Comparison of ENCODE assay signal across 1 cellular context in the genomic region with DNA sequence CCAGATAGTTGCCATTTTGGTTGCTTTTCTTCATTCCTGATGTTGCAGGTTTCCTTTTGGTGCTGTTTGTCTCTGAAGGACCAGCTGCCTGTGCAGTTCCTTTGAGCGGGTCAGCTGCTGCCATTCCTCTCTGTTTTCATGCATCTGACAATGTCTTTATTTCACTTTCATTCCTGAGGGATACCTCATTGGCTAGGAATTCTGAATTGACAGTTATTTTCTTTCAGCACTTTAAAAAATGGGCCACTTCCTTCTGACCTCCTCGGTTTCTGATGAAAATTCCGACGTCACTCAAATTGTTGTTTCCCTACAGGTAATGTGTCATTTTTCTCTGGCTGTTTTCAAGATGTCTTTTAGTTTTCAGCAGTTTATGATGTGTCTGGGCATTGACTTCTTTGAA.
TF ChIP-seq lines count a peak whose summit lies in the region.

No MANE protein-coding gene starts in this region.

TF ChIP-seq in IMR-90, 13 proteins besides CTCF, POLR2A, EP300 and RAD21:
- TF ChIP-seq SMC3 (IDR thresholded peaks at IDR 0.05; ENCODE audit: low read depth, low read length) (no peak), MAZ (IDR thresholded peaks at IDR 0.05; ENCODE audit: borderline replicate concordance, low read depth, low read length) (no peak)
